8 cellular contexts compared by ENCODE assay signal in genomic region chr2:55048925-55049793, GRCh38. TPM values are rescaled to one million over a fixed set of nuclear protein-coding genes. Genes with fewer than 3 reads are reported as not detected.
DNase-seq lines count a peak whose midpoint lies in the region; FAIRE-seq and TF ChIP-seq lines count a peak whose summit lies in the region.

No MANE protein-coding gene starts in this region.

- H3K9me3 ChIP-seq in NT2/D1 (ENCODE audit: insufficient read depth, low read length): no peaks in the 10 kb centered on the region

- H3K27me3 Mint-ChIP-seq in endothelial cell (ENCODE audit: unreplicated experiment): peaks cover 11% of the 10 kb centered on the region

- no peaks in the 10 kb centered on the region for H3K4me1 ChIP-seq in NT2/D1 (ENCODE audit: insufficient read depth, insufficient read length)

- peaks cover 4% of the 10 kb centered on the region for H3K36me3 Mint-ChIP-seq in endothelial cell (ENCODE audit: low read depth, unreplicated experiment)

- peak overlapping the region; percentile 96 for H3K9ac ChIP-seq in NT2/D1 (ENCODE audit: insufficient read length, low read depth)

- H3K4me3 ChIP-seq in NT2/D1 (ENCODE audit: insufficient read length, low read depth): peak overlapping the region; percentile 78

- H3K4me1 Mint-ChIP-seq in endothelial cell (ENCODE audit: unreplicated experiment): peaks cover 42% of the 10 kb centered on the region

- FAIRE-seq in GM12892 (lab: Jason Lieb, UNC) (peak; percentile 68), HTR-8/SVneo (lab: Jason Lieb, UNC) (no peak)

- H3K27me3 ChIP-seq in NT2/D1 (ENCODE audit: insufficient read depth, insufficient read length): no peaks in the 10 kb centered on the region

- H3K27ac Mint-ChIP-seq in endothelial cell (ENCODE audit: unreplicated experiment): peak overlapping the region; percentile 94

- H3K4me3 Mint-ChIP-seq in endothelial cell (ENCODE audit: unreplicated experiment): peak overlapping the region; percentile 100

- DNase-seq in GM12892 (ENCODE audit: insufficient read length) (peak; percentile 34), HTR-8/SVneo (ENCODE audit: insufficient read length, low spot score) (peak; percentile 72), NT2/D1 (ENCODE audit: low read depth, low spot score) (peak; percentile 54), activated T-cell treated with anti-CD3 and anti-CD28 coated beads for 1 hour (ENCODE audit: low read depth) (peak; percentile 33), endothelial cell (ENCODE audit: low spot score) (peak; percentile 67), mesenteric fat pad (ENCODE audit: low spot score) (peak; percentile 94), GM19240 (ENCODE audit: insufficient read length, low spot score) (no peak)
- DNase-seq in stimulated activated CD8-positive, alpha-beta memory T cell treated with anti-CD3 and anti-CD28 coated beads, Interleukin-2, amount 100 ng/mL, for 48 hours (ENCODE audit: low read depth in 2 of 2): peak; percentile 46 to 54

- no peaks in the 10 kb centered on the region for H3K9me3 Mint-ChIP-seq in endothelial cell (ENCODE audit: unreplicated experiment)

- TF ChIP-seq CTCF in endothelial cell (IDR thresholded peaks at IDR 0.05; ENCODE audit: unreplicated experiment): no peak

- peaks cover 19% of the 10 kb centered on the region for H3K36me3 ChIP-seq in NT2/D1 (ENCODE audit: insufficient read depth, insufficient read length, low read length)

- no peak for TF ChIP-seq POLR2A in GM12892 (IDR thresholded peaks at IDR 0.05; ENCODE audit: low read depth, low read length)

RNA-seq across cellular contexts. Expression of gene RTN4, which starts 1.1 kb away (rescaled TPM):
- polyA plus RNA-seq in GM12892 (2012; ENCODE audit: missing spikeins): 113 TPM
- total RNA-seq in endothelial cell (ENCODE audit: unreplicated experiment): 264 TPM
- total RNA-seq in mesenteric fat pad: 681 TPM
